In the genomic region with DNA sequence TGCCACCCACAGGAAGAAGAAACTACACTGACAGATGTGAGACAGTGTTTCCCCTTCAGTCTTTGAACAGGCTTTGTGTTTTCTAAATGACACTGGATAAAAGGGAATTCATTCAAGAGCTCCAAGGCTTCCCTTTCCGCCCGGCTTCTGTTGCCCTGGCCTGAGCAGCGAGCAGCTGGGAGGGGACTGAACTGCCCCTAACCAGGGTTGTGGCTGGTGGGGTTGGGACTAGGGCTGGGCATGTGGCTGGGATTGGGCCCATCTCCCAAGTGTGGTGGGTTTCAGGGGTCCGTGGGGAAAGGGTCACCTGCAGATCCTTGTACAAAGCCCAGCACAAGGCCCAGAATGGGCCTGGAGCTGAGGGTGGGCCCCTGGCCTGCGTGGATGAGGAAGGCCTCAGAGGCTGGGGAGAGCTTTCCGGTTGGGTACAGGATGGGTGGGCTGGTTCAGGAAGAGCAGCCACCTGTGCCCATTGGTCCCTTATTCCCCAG, we compare ENCODE assay signal across 18 cellular contexts. TPM values are rescaled to one million over a fixed set of nuclear protein-coding genes. Genes with fewer than 3 reads are reported as not detected.
DNase-seq lines count a peak whose midpoint lies in the region; ATAC-seq and TF ChIP-seq lines count a peak whose summit lies in the region.
"Had no signal": no experiment of that assay in that cellular context is flagged by ENCODE, and none has a peak within 500 bp of the region (broad histone marks: within the 10 kb centered on the region; RNA-seq: fewer than 3 reads in every experiment).

No MANE protein-coding gene starts in this region.

- POLR2A ChIA-PET in naive thymus-derived CD8-positive, alpha-beta T cell (lab: Charles Lee): no interaction called here

- peak; percentile 9 for DNase-seq in activated naive CD4-positive, alpha-beta T cell treated with anti-CD3 and anti-CD28 coated beads, Interleukin-2, amount 50 U/mL, for 16 hours
- DNase-seq in activated naive CD4-positive, alpha-beta T cell (lab: John Stamatoyannopoulos, UW): no peak
- DNase-seq in mucosa of descending colon: peak; percentile 5 to 42 (median 39)
- no peak for DNase-seq in naive thymus-derived CD8-positive, alpha-beta T cell
- DNase-seq in activated T-helper 2 cell treated with anti-CD3 and anti-CD28 coated beads, Interferon-gamma antibody, Interleukin-2, Interleukin-4, amounts not matched to agents 10 μg/mL and 5 μg/mL and 100 μg/mL, durations not matched to agents 14 hours and 24 hours and 36 hours (ENCODE audit: low spot score): no peak
- DNase-seq in NCI-H345 treated with DMSO at 0.1 percent for 48 hours (lab: John Stamatoyannopoulos, UW; ENCODE audit: unreplicated experiment): no peak
- DNase-seq: ACHN; activated CD4-positive, alpha-beta T cell treated with anti-CD3 and anti-CD28 coated beads, Interleukin-2, amount 10 ng/mL, durations not matched to agents 24 days and 14 days; activated naive CD4-positive, alpha-beta T cell treated with anti-CD3 and anti-CD28 coated beads for 36 hours; DMS 273 treated with DMSO at 0.1 percent for 48 hours; GDM1; NCI-H1694 treated with DMSO at 0.1 percent for 48 hours; psoas muscle had no signal

- no peaks in the 10 kb centered on the region for H3K9me3 Mint-ChIP-seq in naive thymus-derived CD8-positive, alpha-beta T cell
- no peaks in the 10 kb centered on the region for H3K9me3 Mint-ChIP-seq in activated T-helper 2 cell treated with anti-CD3 and anti-CD28 coated beads, Interferon-gamma antibody, Interleukin-2, Interleukin-4, amounts not matched to agents 10 μg/mL and 5 μg/mL and 100 μg/mL, durations not matched to agents 14 hours and 24 hours and 36 hours
- H3K9me3 Mint-ChIP-seq: activated CD4-positive, alpha-beta T cell treated with anti-CD3 and anti-CD28 coated beads, Interleukin-2, amount 10 ng/mL, durations not matched to agents 24 days and 14 days; activated naive CD4-positive, alpha-beta T cell treated with anti-CD3 and anti-CD28 coated beads for 36 hours; nephron had no signal

- H3K9me3 ChIP-seq in mucosa of descending colon: no peaks in the 10 kb centered on the region
- H3K9me3 ChIP-seq: psoas muscle had no signal

- no peak for ATAC-seq in mucosa of descending colon
- ATAC-seq in naive thymus-derived CD8-positive, alpha-beta T cell: no peak
- ATAC-seq: psoas muscle had no signal

- H3K27ac ChIP-seq in angular gyrus (ENCODE audit: low read depth, low read length) (peak overlapping the region; percentile 7), temporal lobe (ENCODE audit: low read depth, low read length) (peak overlapping the region; percentile 57)
- H3K27ac ChIP-seq: KMS-11, psoas muscle had no signal

- intact Hi-C loops in mucosa of descending colon (cut with DNase I, micrococcal nuclease): no loop called here
- intact Hi-C loops in activated T-helper 2 cell treated with anti-CD3 and anti-CD28 coated beads, Interferon-gamma antibody, Interleukin-2, Interleukin-4, amounts not matched to agents 10 μg/mL and 5 μg/mL and 100 μg/mL, durations not matched to agents 14 hours and 24 hours and 36 hours (cut with micrococcal nuclease): no loop called here

- peaks cover 0 to 37% (median 8%) of the 10 kb centered on the region in 3 donors for H3K36me3 Mint-ChIP-seq in naive thymus-derived CD8-positive, alpha-beta T cell
- H3K36me3 Mint-ChIP-seq in activated T-helper 2 cell treated with anti-CD3 and anti-CD28 coated beads, Interferon-gamma antibody, Interleukin-2, Interleukin-4, amounts not matched to agents 10 μg/mL and 5 μg/mL and 100 μg/mL, durations not matched to agents 14 hours and 24 hours and 36 hours (ENCODE audit: low read depth): peaks cover 46% of the 10 kb centered on the region

- H3K4me1 Mint-ChIP-seq in naive thymus-derived CD8-positive, alpha-beta T cell: peaks cover 32 to 54% (median 46%) of the 10 kb centered on the region in 4 donors
- H3K4me1 Mint-ChIP-seq in activated T-helper 2 cell treated with anti-CD3 and anti-CD28 coated beads, Interferon-gamma antibody, Interleukin-2, Interleukin-4, amounts not matched to agents 10 μg/mL and 5 μg/mL and 100 μg/mL, durations not matched to agents 14 hours and 24 hours and 36 hours (ENCODE audit: low read depth): peaks cover 33% of the 10 kb centered on the region

- no peaks in the 10 kb centered on the region for H3K36me3 ChIP-seq in mucosa of descending colon (ENCODE audit: low read depth)

- no peak for TF ChIP-seq CTCF in mucosa of descending colon (IDR thresholded peaks at IDR 0.05)

- H3K4me3 Mint-ChIP-seq in naive thymus-derived CD8-positive, alpha-beta T cell: no peak overlapping the region
- H3K4me3 Mint-ChIP-seq in activated T-helper 2 cell treated with anti-CD3 and anti-CD28 coated beads, Interferon-gamma antibody, Interleukin-2, Interleukin-4, amounts not matched to agents 10 μg/mL and 5 μg/mL and 100 μg/mL, durations not matched to agents 14 hours and 24 hours and 36 hours (ENCODE audit: low read depth): no peak overlapping the region
- H3K4me3 Mint-ChIP-seq: activated CD4-positive, alpha-beta T cell treated with anti-CD3 and anti-CD28 coated beads, Interleukin-2, amount 10 ng/mL, durations not matched to agents 24 days and 14 days; activated naive CD4-positive, alpha-beta T cell treated with anti-CD3 and anti-CD28 coated beads for 36 hours had no signal

- H3K27me3 Mint-ChIP-seq in naive thymus-derived CD8-positive, alpha-beta T cell: no peaks in the 10 kb centered on the region
- no peaks in the 10 kb centered on the region for H3K27me3 Mint-ChIP-seq in activated T-helper 2 cell treated with anti-CD3 and anti-CD28 coated beads, Interferon-gamma antibody, Interleukin-2, Interleukin-4, amounts not matched to agents 10 μg/mL and 5 μg/mL and 100 μg/mL, durations not matched to agents 14 hours and 24 hours and 36 hours (ENCODE audit: low read depth)
- H3K27me3 Mint-ChIP-seq: activated CD4-positive, alpha-beta T cell treated with anti-CD3 and anti-CD28 coated beads, Interleukin-2, amount 10 ng/mL, durations not matched to agents 24 days and 14 days had no signal

- H3K4me3 ChIP-seq in mucosa of descending colon: no peak overlapping the region
- H3K4me3 ChIP-seq: psoas muscle had no signal

- H3K4me1 ChIP-seq in mucosa of descending colon (ENCODE audit: low read depth): peaks cover 49% of the 10 kb centered on the region

- peak overlapping the region in 1 of 10 donors; percentile 44 for H3K27ac Mint-ChIP-seq in naive thymus-derived CD8-positive, alpha-beta T cell
- no peak overlapping the region for H3K27ac Mint-ChIP-seq in activated T-helper 2 cell treated with anti-CD3 and anti-CD28 coated beads, Interferon-gamma antibody, Interleukin-2, Interleukin-4, amounts not matched to agents 10 μg/mL and 5 μg/mL and 100 μg/mL, durations not matched to agents 14 hours and 24 hours and 36 hours
- H3K27ac Mint-ChIP-seq: activated CD4-positive, alpha-beta T cell treated with anti-CD3 and anti-CD28 coated beads, Interleukin-2, amount 10 ng/mL, durations not matched to agents 24 days and 14 days; activated naive CD4-positive, alpha-beta T cell treated with anti-CD3 and anti-CD28 coated beads for 36 hours had no signal

RNA-seq across cellular contexts. Expression of a gene that starts 10.4 kb away (rescaled TPM):
- total RNA-seq in mucosa of descending colon (100 to 1,000 TPM in 2 of 3 donors, 10 to 100 TPM in 1; 69.7 to 197 (median 150) TPM), temporal lobe (9.1 TPM)
- 10 to 100 TPM; 41.0 to 41.9 TPM for total RNA-seq in naive thymus-derived CD8-positive, alpha-beta T cell
- polyA plus RNA-seq in naive thymus-derived CD8-positive, alpha-beta T cell: 10 to 100 TPM; 12.3 to 21.6 (median 16.0) TPM
- 11.8 and 12.8 TPM in 2 replicates for total RNA-seq in activated T-helper 2 cell treated with anti-CD3 and anti-CD28 coated beads, Interferon-gamma antibody, Interleukin-2, Interleukin-4, amounts not matched to agents 10 μg/mL and 5 μg/mL and 100 μg/mL, durations not matched to agents 14 hours and 24 hours and 36 hours

RNA-seq across cellular contexts. Expression of a gene that starts 28.4 kb away (rescaled TPM):
- total RNA-seq in mucosa of descending colon (100 to 1,000 TPM in 1 of 3 donors, 10 to 100 TPM in 2; 38.2 to 113 (median 66.5) TPM), temporal lobe (5.7 TPM)
- 10 to 100 TPM; 39.3 to 42.7 TPM for total RNA-seq in naive thymus-derived CD8-positive, alpha-beta T cell
- 10 to 100 TPM; 11.0 to 23.0 (median 15.6) TPM for polyA plus RNA-seq in naive thymus-derived CD8-positive, alpha-beta T cell
- 4.3 and 6.9 TPM in 2 replicates for total RNA-seq in activated T-helper 2 cell treated with anti-CD3 and anti-CD28 coated beads, Interferon-gamma antibody, Interleukin-2, Interleukin-4, amounts not matched to agents 10 μg/mL and 5 μg/mL and 100 μg/mL, durations not matched to agents 14 hours and 24 hours and 36 hours

RNA-seq across cellular contexts. Expression of a gene that starts 38.0 kb away (rescaled TPM):
- total RNA-seq in mucosa of descending colon (1 to 10 TPM in 2 of 3 donors, under 1 TPM in 1; 0.73 to 1.7 (median 1.5) TPM), temporal lobe (0.74 TPM)
- 1 to 10 TPM; 4.6 to 5.2 TPM for total RNA-seq in naive thymus-derived CD8-positive, alpha-beta T cell
- polyA plus RNA-seq in naive thymus-derived CD8-positive, alpha-beta T cell: under 1 TPM; 0.31 to 0.37 (median 0.35) TPM
- 0.02 and 0.16 TPM in 2 replicates for total RNA-seq in activated T-helper 2 cell treated with anti-CD3 and anti-CD28 coated beads, Interferon-gamma antibody, Interleukin-2, Interleukin-4, amounts not matched to agents 10 μg/mL and 5 μg/mL and 100 μg/mL, durations not matched to agents 14 hours and 24 hours and 36 hours
- total RNA-seq: glomerular endothelial cell had no signal

Comparison
In these comparisons a context has a peak if more than half of its experiments do, and no peak if none do; other contexts are left out.
1. DNase-seq: peak in activated naive CD4-positive, alpha-beta T cell treated with anti-CD3 and anti-CD28 coated beads, Interleukin-2, amount 50 U/mL, for 16 hours (single experiment) and mucosa of descending colon (3 of 3); none in activated naive CD4-positive, alpha-beta T cell (0 of 4), naive thymus-derived CD8-positive, alpha-beta T cell (0 of 10), activated T-helper 2 cell treated with anti-CD3 and anti-CD28 coated beads, Interferon-gamma antibody, Interleukin-2, Interleukin-4, amounts not matched to agents 10 μg/mL and 5 μg/mL and 100 μg/mL, durations not matched to agents 14 hours and 24 hours and 36 hours (single experiment) and NCI-H345 treated with DMSO at 0.1 percent for 48 hours (single experiment).